ENCODE assay signal across 1 cellular context in genomic region chr21:45443595-45444181, GRCh38.
TF ChIP-seq lines count a peak whose summit lies in the region.

No MANE protein-coding gene starts in this region.

TF ChIP-seq in SK-N-SH, 30 proteins besides CTCF, POLR2A, EP300 and RAD21 (continued from another document):
- TF ChIP-seq, protein P1, sequence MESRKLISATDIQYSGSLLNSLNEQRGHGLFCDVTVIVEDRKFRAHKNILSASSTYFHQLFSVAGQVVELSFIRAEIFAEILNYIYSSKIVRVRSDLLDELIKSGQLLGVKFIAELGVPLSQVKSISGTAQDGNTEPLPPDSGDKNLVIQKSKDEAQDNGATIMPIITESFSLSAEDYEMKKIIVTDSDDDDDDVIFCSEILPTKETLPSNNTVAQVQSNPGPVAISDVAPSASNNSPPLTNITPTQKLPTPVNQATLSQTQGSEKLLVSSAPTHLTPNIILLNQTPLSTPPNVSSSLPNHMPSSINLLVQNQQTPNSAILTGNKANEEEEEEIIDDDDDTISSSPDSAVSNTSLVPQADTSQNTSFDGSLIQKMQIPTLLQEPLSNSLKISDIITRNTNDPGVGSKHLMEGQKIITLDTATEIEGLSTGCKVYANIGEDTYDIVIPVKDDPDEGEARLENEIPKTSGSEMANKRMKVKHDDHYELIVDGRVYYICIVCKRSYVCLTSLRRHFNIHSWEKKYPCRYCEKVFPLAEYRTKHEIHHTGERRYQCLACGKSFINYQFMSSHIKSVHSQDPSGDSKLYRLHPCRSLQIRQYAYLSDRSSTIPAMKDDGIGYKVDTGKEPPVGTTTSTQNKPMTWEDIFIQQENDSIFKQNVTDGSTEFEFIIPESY (IDR thresholded peaks at IDR 0.05; ENCODE audit: borderline replicate concordance, low read depth) = no peak
- TF ChIP-seq NFIC (IDR thresholded peaks at IDR 0.05; ENCODE audit: borderline replicate concordance) = no peak
- TF ChIP-seq RFX5 (IDR thresholded peaks at IDR 0.05; ENCODE audit: low read length) = no peak
- no peak for TF ChIP-seq CHD2 (IDR thresholded peaks at IDR 0.05; ENCODE audit: low read length, partially characterized antibody)
- TF ChIP-seq MXI1 (IDR thresholded peaks at IDR 0.05; ENCODE audit: low read depth, low read length) = no peak
- TF ChIP-seq USF1 (IDR thresholded peaks at IDR 0.05; ENCODE audit: borderline replicate concordance, low read depth) = no peak
- no peak for TF ChIP-seq SMC3 (IDR thresholded peaks at IDR 0.05; ENCODE audit: low read depth, low read length)
- TF ChIP-seq, protein P2, sequence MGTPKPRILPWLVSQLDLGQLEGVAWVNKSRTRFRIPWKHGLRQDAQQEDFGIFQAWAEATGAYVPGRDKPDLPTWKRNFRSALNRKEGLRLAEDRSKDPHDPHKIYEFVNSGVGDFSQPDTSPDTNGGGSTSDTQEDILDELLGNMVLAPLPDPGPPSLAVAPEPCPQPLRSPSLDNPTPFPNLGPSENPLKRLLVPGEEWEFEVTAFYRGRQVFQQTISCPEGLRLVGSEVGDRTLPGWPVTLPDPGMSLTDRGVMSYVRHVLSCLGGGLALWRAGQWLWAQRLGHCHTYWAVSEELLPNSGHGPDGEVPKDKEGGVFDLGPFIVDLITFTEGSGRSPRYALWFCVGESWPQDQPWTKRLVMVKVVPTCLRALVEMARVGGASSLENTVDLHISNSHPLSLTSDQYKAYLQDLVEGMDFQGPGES (IDR thresholded peaks at IDR 0.05; ENCODE audit: low read depth, low read length) = no peak
